21 cellular contexts compared by ENCODE assay signal in the genomic region with DNA sequence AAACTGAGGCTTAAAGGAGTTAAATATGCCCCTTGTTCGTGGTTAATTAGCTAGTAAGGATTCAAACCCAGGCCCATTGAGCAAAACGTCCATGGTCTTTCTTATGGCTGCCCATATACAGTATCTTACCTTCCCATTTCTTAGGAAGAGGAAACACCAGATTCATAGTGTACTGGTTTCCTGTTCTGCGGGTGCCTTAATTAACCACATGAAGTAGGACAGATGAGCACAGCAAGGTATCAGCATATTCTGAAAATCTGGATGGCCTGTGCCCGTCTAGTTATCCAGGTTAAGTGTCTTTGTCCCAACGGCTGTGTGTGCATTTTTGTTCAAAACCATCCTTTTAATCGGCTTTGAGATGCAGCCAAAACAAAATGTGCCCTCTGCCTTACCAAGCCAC.
"Had no signal": no experiment of that assay in that cellular context is flagged by ENCODE, and none has a peak within 500 bp of the region (broad histone marks: within the 10 kb centered on the region; RNA-seq: fewer than 3 reads in every experiment).

No MANE protein-coding gene starts in this region.

- H3K36me3 ChIP-seq: prostate gland, transverse colon, uterus had no signal

- H3K27me3 ChIP-seq: brain microvascular endothelial cell, left lung, neural progenitor cell, right atrium auricular region, SJSA1, suprapubic skin, transverse colon, uterus had no signal

- H3K9me3 ChIP-seq: left lung, prostate gland, right atrium auricular region, SJSA1, suprapubic skin, transverse colon, uterus had no signal

- H3K27ac ChIP-seq: brain microvascular endothelial cell, coronary artery, left lung, neural progenitor cell, prostate gland, right atrium auricular region, SJSA1, suprapubic skin, transverse colon, uterus had no signal

- H3K4me3 Mint-ChIP-seq: activated B cell treated with CpG ODN at 0.5 μM for 24 hours; activated CD8-positive, alpha-beta memory T cell treated with anti-CD3 and anti-CD28 coated beads, Interleukin-2, amount 10 ng/mL, durations not matched to agents 7 days and 5 days; mesothelial cell of epicardium; neural progenitor cell; stimulated activated naive CD8-positive, alpha-beta T cell treated with anti-CD3 and anti-CD28 coated beads, Interleukin-15, Interleukin-2, amounts not matched to agents 100 ng/mL and 50 ng/mL, for 24 hours; T-helper 2 cell treated with Interferon-gamma antibody and Interleukin-4, amounts not matched to agents 5 μg/mL and 100 μg/mL, for 36 hours had no signal

- H3K9me3 Mint-ChIP-seq: activated B cell treated with CpG ODN at 0.5 μM for 24 hours; mesothelial cell of epicardium; neural progenitor cell; stimulated activated naive CD8-positive, alpha-beta T cell treated with anti-CD3 and anti-CD28 coated beads, Interleukin-15, Interleukin-2, amounts not matched to agents 100 ng/mL and 50 ng/mL, for 24 hours; T-helper 2 cell treated with Interferon-gamma antibody and Interleukin-4, amounts not matched to agents 5 μg/mL and 100 μg/mL, for 36 hours had no signal

- H3K27me3 Mint-ChIP-seq: activated B cell treated with CpG ODN at 0.5 μM for 24 hours; activated CD8-positive, alpha-beta memory T cell treated with anti-CD3 and anti-CD28 coated beads, Interleukin-2, amount 10 ng/mL, durations not matched to agents 7 days and 5 days; stimulated activated naive CD8-positive, alpha-beta T cell treated with anti-CD3 and anti-CD28 coated beads, Interleukin-15, Interleukin-2, amounts not matched to agents 100 ng/mL and 50 ng/mL, for 24 hours had no signal

- DNase-seq: activated B cell treated with CpG ODN at 0.5 μM for 24 hours; activated CD4-positive, alpha-beta T cell treated with anti-CD3 and anti-CD28 coated beads, Interleukin-2, amount 50 U/mL, for 48 hours; activated CD8-positive, alpha-beta memory T cell treated with anti-CD3 and anti-CD28 coated beads, Interleukin-2, amount 10 ng/mL, durations not matched to agents 7 days and 5 days; activated effector memory CD4-positive, alpha-beta T cell treated with anti-CD3 and anti-CD28 coated beads, Interleukin-2, amount 50 U/mL, for 16 hours; aorta; brain microvascular endothelial cell; erythroblast; head of caudate nucleus; left lung; stimulated activated CD4-positive, alpha-beta T cell treated with anti-CD3 and anti-CD28 coated beads, Interleukin-2, amount 100 ng/mL, for 24 hours; transverse colon; uterus had no signal

- ATAC-seq: activated CD8-positive, alpha-beta memory T cell treated with anti-CD3 and anti-CD28 coated beads, Interleukin-2, amount 10 ng/mL, durations not matched to agents 7 days and 5 days; left lung had no signal

- H3K4me1 ChIP-seq: left lung, prostate gland, right atrium auricular region, suprapubic skin had no signal

- H3K4me1 Mint-ChIP-seq: activated B cell treated with CpG ODN at 0.5 μM for 24 hours had no signal

- H3K27ac Mint-ChIP-seq: activated B cell treated with CpG ODN at 0.5 μM for 24 hours; activated CD8-positive, alpha-beta memory T cell treated with anti-CD3 and anti-CD28 coated beads, Interleukin-2, amount 10 ng/mL, durations not matched to agents 7 days and 5 days; mesothelial cell of epicardium; neural progenitor cell; T-helper 2 cell treated with Interferon-gamma antibody and Interleukin-4, amounts not matched to agents 5 μg/mL and 100 μg/mL, for 36 hours had no signal

- H3K4me3 ChIP-seq: coronary artery, left lung, neural progenitor cell, prostate gland, right atrium auricular region, SJSA1, suprapubic skin, transverse colon, uterus had no signal
